Comparison of ENCODE assay signal across 27 cellular contexts in genomic region chr2:141565597-141565996, GRCh38.
DNase-seq lines count a peak whose midpoint lies in the region; ATAC-seq, FAIRE-seq and TF ChIP-seq lines count a peak whose summit lies in the region.
"Had no signal": no experiment of that assay in that cellular context is flagged by ENCODE, and none has a peak within 500 bp of the region (broad histone marks: within the 10 kb centered on the region; RNA-seq: fewer than 3 reads in every experiment).

No MANE protein-coding gene starts in this region.

- CTCF ChIA-PET in PC-3 (lab: Charles Lee), result no interaction called here
- CTCF ChIA-PET in CD8-positive, alpha-beta memory T cell (lab: Charles Lee), result no interaction called here

- no peaks in the 10 kb centered on the region for H4K20me1 ChIP-seq in PC-3 (ENCODE audit: low read length)
- H4K20me1 ChIP-seq: BLaER1 had no signal

- no peaks in the 10 kb centered on the region for H3K9me2 ChIP-seq in PC-3 (replicated peaks; ENCODE audit: low read length)

- no peaks in the 10 kb centered on the region for H3F3A ChIP-seq in PC-3 (ENCODE audit: low read length, unreplicated experiment)

- H3K4me3 ChIP-seq in PC-3 (ENCODE audit: low read length) (no peak overlapping the region), bronchial epithelial cell (ENCODE audit: low read depth, low read length) (no peak overlapping the region), coronary artery (no peak overlapping the region)
- no peak overlapping the region for H3K4me3 ChIP-seq in CD8-positive, alpha-beta memory T cell (ENCODE audit: low read length)
- H3K4me3 ChIP-seq: BLaER1, GM12878 had no signal

- H3K36me3 ChIP-seq in PC-3 (ENCODE audit: low read depth, low read length), result no peaks in the 10 kb centered on the region
- no peaks in the 10 kb centered on the region for H3K36me3 ChIP-seq in bronchial epithelial cell (ENCODE audit: control insufficient read depth, insufficient read depth, low read length)
- no peaks in the 10 kb centered on the region for H3K36me3 ChIP-seq in CD8-positive, alpha-beta memory T cell (ENCODE audit: insufficient read depth, low read length)
- H3K36me3 ChIP-seq: BE2C, BLaER1 had no signal

- no peaks in the 10 kb centered on the region for H3K27me3 Mint-ChIP-seq in CD8-positive, alpha-beta memory T cell
- H3K27me3 Mint-ChIP-seq in immature natural killer cell (ENCODE audit: low read depth in 3 of 3), result peaks cover 0 to 4% (median 0%) of the 10 kb centered on the region in 3 donors
- H3K27me3 Mint-ChIP-seq: CD4-positive, alpha-beta memory T cell; CD4-positive, CD25-positive, alpha-beta regulatory T cell had no signal

- no peaks in the 10 kb centered on the region for H3K27me3 ChIP-seq in PC-3 (ENCODE audit: low read length)
- no peaks in the 10 kb centered on the region for H3K27me3 ChIP-seq in bronchial epithelial cell (ENCODE audit: control insufficient read depth, insufficient read depth, low read length)
- no peaks in the 10 kb centered on the region for H3K27me3 ChIP-seq in CD8-positive, alpha-beta memory T cell (ENCODE audit: insufficient read depth, low read length, poor library complexity, severe bottlenecking)
- H3K27me3 ChIP-seq: BE2C, BLaER1 had no signal

- no peak overlapping the region for H3K4me3 Mint-ChIP-seq in CD8-positive, alpha-beta memory T cell
- H3K4me3 Mint-ChIP-seq in immature natural killer cell, result no peak overlapping the region
- H3K4me3 Mint-ChIP-seq: CD14-positive monocyte; CD4-positive, alpha-beta memory T cell; CD4-positive, CD25-positive, alpha-beta regulatory T cell had no signal

- no peak for FAIRE-seq in bronchial epithelial cell (lab: Jason Lieb, UNC)
- FAIRE-seq: A204.1, GM12878, GM12892, GM18507 had no signal

- H3K9me3 Mint-ChIP-seq in CD8-positive, alpha-beta memory T cell, result peaks cover 2 to 25% (median 5%) of the 10 kb centered on the region in 5 donors
- H3K9me3 Mint-ChIP-seq in immature natural killer cell, result peaks cover 5 to 23% (median 10%) of the 10 kb centered on the region in 6 donors

- H3K36me3 Mint-ChIP-seq in CD8-positive, alpha-beta memory T cell, result no peaks in the 10 kb centered on the region
- no peaks in the 10 kb centered on the region for H3K36me3 Mint-ChIP-seq in immature natural killer cell
- H3K36me3 Mint-ChIP-seq: CD14-positive monocyte; CD4-positive, alpha-beta memory T cell; CD4-positive, CD25-positive, alpha-beta regulatory T cell had no signal

- no peak overlapping the region for H3K9ac ChIP-seq in PC-3 (ENCODE audit: low read length)
- H3K9ac ChIP-seq: BLaER1 had no signal

- peak; percentile 67 for ATAC-seq in PC-3
- ATAC-seq: GM12878 had no signal

- H3K27ac ChIP-seq in 22Rv1, result peak overlapping the region; percentile 45
- no peak overlapping the region for H3K27ac ChIP-seq in PC-3 (ENCODE audit: low read length)
- H3K27ac ChIP-seq in CD8-positive, alpha-beta memory T cell (ENCODE audit: low read depth, low read length), result no peak overlapping the region
- no peak overlapping the region for H3K27ac ChIP-seq in coronary artery
- H3K27ac ChIP-seq: BLaER1 had no signal

- intact Hi-C loops in PC-3 (cut with micrococcal nuclease), result no loop called here

- peak overlapping the region; percentile 29; the same call in 1 of the 2 replicates for H3K4me2 ChIP-seq in PC-3 (ENCODE audit: low read length)
- H3K4me2 ChIP-seq: BLaER1 had no signal

- BruUV-seq in PC-3 (replicated peaks; lab: Mats Ljungman, UMichigan), result no TSS peak

- peak; percentile 12 for DNase-seq in HT-29 (ENCODE audit: low spot score)
- peak; percentile 46 for DNase-seq in PC-3
- peak; percentile 21 for DNase-seq in bronchial epithelial cell (ENCODE audit: low read depth)
- DNase-seq in CD8-positive, alpha-beta memory T cell, result no peak
- no peak for DNase-seq in COR-L47 (lab: John Stamatoyannopoulos, UW)
- no peak for DNase-seq in coronary artery (ENCODE audit: low spot score)
- no peak for DNase-seq in immature natural killer cell
- DNase-seq: 8988T; ACHN; BE2C; C1 segment of cervical spinal cord; CD4-positive, alpha-beta memory T cell; CD4-positive, CD25-positive, alpha-beta regulatory T cell; DMS 273 treated with DMSO at 0.1 percent for 48 hours; DMS153; DMS53; DMS79; DND-41; EL; GDM1 had no signal

- POLR2A ChIA-PET in PC-3 (lab: Charles Lee; ENCODE audit: unreplicated experiment), result no interaction called here
- POLR2A ChIA-PET in CD8-positive, alpha-beta memory T cell (lab: Charles Lee), result no interaction called here

- no peaks in the 10 kb centered on the region for H3K4me1 Mint-ChIP-seq in CD8-positive, alpha-beta memory T cell
- no peaks in the 10 kb centered on the region for H3K4me1 Mint-ChIP-seq in immature natural killer cell
- H3K4me1 Mint-ChIP-seq: CD14-positive monocyte; CD4-positive, alpha-beta memory T cell; CD4-positive, CD25-positive, alpha-beta regulatory T cell had no signal

- no peaks in the 10 kb centered on the region for H3K9me3 ChIP-seq in PC-3 (ENCODE audit: low read length)
- no peaks in the 10 kb centered on the region for H3K9me3 ChIP-seq in CD8-positive, alpha-beta memory T cell (ENCODE audit: low read length)
- H3K9me3 ChIP-seq: BE2C, BLaER1 had no signal

- no peak for TF ChIP-seq CTCF in 22Rv1 (IDR thresholded peaks at IDR 0.05)
- TF ChIP-seq CTCF in PC-3 (conservative IDR thresholded peaks at IDR 0.05; ENCODE audit: low read depth, low read length), result no peak
- TF ChIP-seq CTCF in bronchial epithelial cell (IDR thresholded peaks at IDR 0.05; ENCODE audit: insufficient read depth, low read length, severe bottlenecking), result no peak
- no peak for TF ChIP-seq CTCF in coronary artery (IDR thresholded peaks at IDR 0.05)

- H3K79me2 ChIP-seq in PC-3 (ENCODE audit: low read length), result no peaks in the 10 kb centered on the region

- no peak overlapping the region for H2AFZ ChIP-seq in PC-3 (ENCODE audit: low read length)

- H3K4me1 ChIP-seq in PC-3 (ENCODE audit: insufficient read depth, low read length), result peaks cover 11% of the 10 kb centered on the region
- no peaks in the 10 kb centered on the region for H3K4me1 ChIP-seq in CD8-positive, alpha-beta memory T cell (ENCODE audit: insufficient read depth, low read length)
- H3K4me1 ChIP-seq: BE2C, BLaER1 had no signal

- no peak overlapping the region for H3K27ac Mint-ChIP-seq in CD8-positive, alpha-beta memory T cell
- H3K27ac Mint-ChIP-seq in immature natural killer cell, result no peak overlapping the region
- H3K27ac Mint-ChIP-seq: CD14-positive monocyte; CD4-positive, alpha-beta memory T cell; CD4-positive, CD25-positive, alpha-beta regulatory T cell had no signal

Comparison
In these comparisons a context has a peak if more than half of its experiments do, and no peak if none do; other contexts are left out.
1. DNase-seq: peak in HT-29 (single experiment), PC-3 (single experiment) and bronchial epithelial cell (single experiment); none in CD8-positive, alpha-beta memory T cell (0 of 5), COR-L47 (single experiment), coronary artery (single experiment) and immature natural killer cell (0 of 3).